ENCODE assay signal across 1 cellular context in the genomic region with DNA sequence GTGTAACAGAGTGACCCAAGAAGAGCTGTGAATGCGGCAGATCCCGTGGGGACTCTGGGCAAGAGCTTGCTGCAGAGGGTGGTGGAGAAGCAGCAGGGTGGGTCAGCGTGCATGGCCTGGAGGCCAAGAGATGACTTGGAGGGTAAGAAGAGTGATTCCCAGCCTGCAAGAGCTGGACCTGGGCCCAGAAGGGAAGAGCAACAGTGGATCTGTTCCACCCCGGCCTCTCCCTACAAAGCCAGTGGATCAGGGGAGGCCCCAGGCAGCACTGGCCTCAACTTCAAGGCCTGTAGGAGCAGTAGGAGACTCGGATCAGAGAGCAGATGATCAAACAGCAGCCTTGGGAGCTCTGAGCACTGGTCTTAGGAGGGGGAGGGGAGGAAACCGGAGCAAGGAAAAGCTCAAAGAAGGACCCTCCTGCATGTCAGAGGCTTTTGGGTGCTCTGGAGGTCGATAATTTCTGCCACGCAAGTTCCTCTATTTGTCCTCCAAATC.
TF ChIP-seq lines count a peak whose summit lies in the region.

No MANE protein-coding gene starts in this region.

TF ChIP-seq in H1, 55 proteins besides CTCF, POLR2A, EP300 and RAD21:
- TF ChIP-seq SRF (IDR thresholded peaks at IDR 0.05; ENCODE audit: low read depth, low read length) (no peak), YY1 (IDR thresholded peaks at IDR 0.05; ENCODE audit: low read depth, low read length) (no peak), SIN3A (conservative IDR thresholded peaks at IDR 0.05 in 1 of 2, IDR thresholded peaks at IDR 0.05 in 1 of 2; ENCODE audit: low read depth in 1 of 2, low read length in 2 of 2) (no peak)
